In genomic region chr20:50790651-50791277, GRCh38 we compare ENCODE assay signal across 1 cellular context.
A peak's percentile ranks its signal among the peaks of the same experiment; 100 is the strongest.
TF ChIP-seq lines count a peak whose summit lies in the region.

No MANE protein-coding gene starts in this region.

TF ChIP-seq in HepG2, 621 proteins besides CTCF, POLR2A, EP300 and RAD21 (continued from another document and continues in another):
- peak; percentile 96; the same call in 1 of the 2 replicates for TF ChIP-seq E2F2 (CRISPR knock-in tag; IDR thresholded peaks at IDR 0.05; ENCODE audit: borderline replicate concordance)
- TF ChIP-seq FOSL1 (CRISPR knock-in tag; IDR thresholded peaks at IDR 0.05; ENCODE audit: borderline replicate concordance): peak; percentile 43; the same call in 1 of the 2 replicates
- peak; percentile 97 for TF ChIP-seq ZNF607 (CRISPR knock-in tag; IDR thresholded peaks at IDR 0.05; ENCODE audit: borderline replicate concordance)
- peak; percentile 97 for TF ChIP-seq CBX5 (CRISPR knock-in tag; IDR thresholded peaks at IDR 0.05; ENCODE audit: borderline replicate concordance)
- peak; percentile 95 for TF ChIP-seq ZNF274 (CRISPR knock-in tag; IDR thresholded peaks at IDR 0.05)
- TF ChIP-seq, protein P1, sequence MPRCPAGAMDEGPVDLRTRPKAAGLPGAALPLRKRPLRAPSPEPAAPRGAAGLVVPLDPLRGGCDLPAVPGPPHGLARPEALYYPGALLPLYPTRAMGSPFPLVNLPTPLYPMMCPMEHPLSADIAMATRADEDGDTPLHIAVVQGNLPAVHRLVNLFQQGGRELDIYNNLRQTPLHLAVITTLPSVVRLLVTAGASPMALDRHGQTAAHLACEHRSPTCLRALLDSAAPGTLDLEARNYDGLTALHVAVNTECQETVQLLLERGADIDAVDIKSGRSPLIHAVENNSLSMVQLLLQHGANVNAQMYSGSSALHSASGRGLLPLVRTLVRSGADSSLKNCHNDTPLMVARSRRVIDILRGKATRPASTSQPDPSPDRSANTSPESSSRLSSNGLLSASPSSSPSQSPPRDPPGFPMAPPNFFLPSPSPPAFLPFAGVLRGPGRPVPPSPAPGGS (CRISPR knock-in tag; IDR thresholded peaks at IDR 0.05): peak; percentile 94
- TF ChIP-seq DRAP1 (CRISPR knock-in tag; IDR thresholded peaks at IDR 0.05): peak; percentile 70
- TF ChIP-seq SALL2 (CRISPR knock-in tag; IDR thresholded peaks at IDR 0.05): peak; percentile 96
- TF ChIP-seq ISL2 (CRISPR knock-in tag; IDR thresholded peaks at IDR 0.05): peak; percentile 85
- TF ChIP-seq, protein P2, sequence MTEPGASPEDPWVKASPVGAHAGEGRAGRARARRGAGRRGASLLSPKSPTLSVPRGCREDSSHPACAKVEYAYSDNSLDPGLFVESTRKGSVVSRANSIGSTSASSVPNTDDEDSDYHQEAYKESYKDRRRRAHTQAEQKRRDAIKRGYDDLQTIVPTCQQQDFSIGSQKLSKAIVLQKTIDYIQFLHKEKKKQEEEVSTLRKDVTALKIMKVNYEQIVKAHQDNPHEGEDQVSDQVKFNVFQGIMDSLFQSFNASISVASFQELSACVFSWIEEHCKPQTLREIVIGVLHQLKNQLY (CRISPR knock-in tag; IDR thresholded peaks at IDR 0.05): 0 out of 2 replicates have a peak, but pooled peaks have one; percentile 16
- TF ChIP-seq ZNF775 (CRISPR knock-in tag; IDR thresholded peaks at IDR 0.05; ENCODE audit: borderline replicate concordance): no peak
- peak; percentile 83 for TF ChIP-seq HNF4A (CRISPR knock-in tag; IDR thresholded peaks at IDR 0.05)
- TF ChIP-seq, protein P3, sequence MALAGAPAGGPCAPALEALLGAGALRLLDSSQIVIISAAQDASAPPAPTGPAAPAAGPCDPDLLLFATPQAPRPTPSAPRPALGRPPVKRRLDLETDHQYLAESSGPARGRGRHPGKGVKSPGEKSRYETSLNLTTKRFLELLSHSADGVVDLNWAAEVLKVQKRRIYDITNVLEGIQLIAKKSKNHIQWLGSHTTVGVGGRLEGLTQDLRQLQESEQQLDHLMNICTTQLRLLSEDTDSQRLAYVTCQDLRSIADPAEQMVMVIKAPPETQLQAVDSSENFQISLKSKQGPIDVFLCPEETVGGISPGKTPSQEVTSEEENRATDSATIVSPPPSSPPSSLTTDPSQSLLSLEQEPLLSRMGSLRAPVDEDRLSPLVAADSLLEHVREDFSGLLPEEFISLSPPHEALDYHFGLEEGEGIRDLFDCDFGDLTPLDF (CRISPR knock-in tag; IDR thresholded peaks at IDR 0.05): peak; percentile 95
- no peak for TF ChIP-seq SRSF9 (IDR thresholded peaks at IDR 0.05; ENCODE audit: borderline replicate concordance, insufficient read depth, low read depth, low read length, poor library complexity, severe bottlenecking)
- no peak for TF ChIP-seq THYN1 (CRISPR knock-in tag; IDR thresholded peaks at IDR 0.05; ENCODE audit: borderline replicate concordance, low read depth)
- peak; percentile 100 for TF ChIP-seq BRD4 (CRISPR knock-in tag; IDR thresholded peaks at IDR 0.05)
- no peak for TF ChIP-seq RAD51 (IDR thresholded peaks at IDR 0.05; ENCODE audit: borderline replicate concordance)
- no peak; the same call in none of the 2 replicates for TF ChIP-seq ZBTB4 (CRISPR knock-in tag; IDR thresholded peaks at IDR 0.05; ENCODE audit: borderline replicate concordance)
- no peak for TF ChIP-seq PLSCR1 (CRISPR knock-in tag; IDR thresholded peaks at IDR 0.05; ENCODE audit: borderline replicate concordance)
- no peak for TF ChIP-seq ZNF878 (CRISPR knock-in tag; IDR thresholded peaks at IDR 0.05)
- TF ChIP-seq GATAD1 (CRISPR knock-in tag; IDR thresholded peaks at IDR 0.05): peak; percentile 68
- peak; percentile 94; the same call in 1 of the 2 replicates for TF ChIP-seq ZNF572 (CRISPR knock-in tag; IDR thresholded peaks at IDR 0.05)
- peak; percentile 95 for TF ChIP-seq BORCS8-MEF2B (CRISPR knock-in tag; IDR thresholded peaks at IDR 0.05)
- TF ChIP-seq, protein P4, sequence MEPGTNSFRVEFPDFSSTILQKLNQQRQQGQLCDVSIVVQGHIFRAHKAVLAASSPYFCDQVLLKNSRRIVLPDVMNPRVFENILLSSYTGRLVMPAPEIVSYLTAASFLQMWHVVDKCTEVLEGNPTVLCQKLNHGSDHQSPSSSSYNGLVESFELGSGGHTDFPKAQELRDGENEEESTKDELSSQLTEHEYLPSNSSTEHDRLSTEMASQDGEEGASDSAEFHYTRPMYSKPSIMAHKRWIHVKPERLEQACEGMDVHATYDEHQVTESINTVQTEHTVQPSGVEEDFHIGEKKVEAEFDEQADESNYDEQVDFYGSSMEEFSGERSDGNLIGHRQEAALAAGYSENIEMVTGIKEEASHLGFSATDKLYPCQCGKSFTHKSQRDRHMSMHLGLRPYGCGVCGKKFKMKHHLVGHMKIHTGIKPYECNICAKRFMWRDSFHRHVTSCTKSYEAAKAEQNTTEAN (CRISPR knock-in tag; conservative IDR thresholded peaks at IDR 0.05): peak; percentile 91
- peak; percentile 96 for TF ChIP-seq ZNF280D (CRISPR knock-in tag; IDR thresholded peaks at IDR 0.05)
- TF ChIP-seq TCF7L2 (IDR thresholded peaks at IDR 0.05; ENCODE audit: low read depth, low read length): no peak
- TF ChIP-seq ZNF784 (CRISPR knock-in tag; IDR thresholded peaks at IDR 0.05; ENCODE audit: borderline replicate concordance): peak; percentile 96; the same call in 1 of the 2 replicates
- TF ChIP-seq ZNF441 (CRISPR knock-in tag; IDR thresholded peaks at IDR 0.05; ENCODE audit: borderline replicate concordance): peak; percentile 75; the same call in 1 of the 2 replicates
- no peak for TF ChIP-seq IKZF1 (IDR thresholded peaks at IDR 0.05)
- TF ChIP-seq, protein P5, sequence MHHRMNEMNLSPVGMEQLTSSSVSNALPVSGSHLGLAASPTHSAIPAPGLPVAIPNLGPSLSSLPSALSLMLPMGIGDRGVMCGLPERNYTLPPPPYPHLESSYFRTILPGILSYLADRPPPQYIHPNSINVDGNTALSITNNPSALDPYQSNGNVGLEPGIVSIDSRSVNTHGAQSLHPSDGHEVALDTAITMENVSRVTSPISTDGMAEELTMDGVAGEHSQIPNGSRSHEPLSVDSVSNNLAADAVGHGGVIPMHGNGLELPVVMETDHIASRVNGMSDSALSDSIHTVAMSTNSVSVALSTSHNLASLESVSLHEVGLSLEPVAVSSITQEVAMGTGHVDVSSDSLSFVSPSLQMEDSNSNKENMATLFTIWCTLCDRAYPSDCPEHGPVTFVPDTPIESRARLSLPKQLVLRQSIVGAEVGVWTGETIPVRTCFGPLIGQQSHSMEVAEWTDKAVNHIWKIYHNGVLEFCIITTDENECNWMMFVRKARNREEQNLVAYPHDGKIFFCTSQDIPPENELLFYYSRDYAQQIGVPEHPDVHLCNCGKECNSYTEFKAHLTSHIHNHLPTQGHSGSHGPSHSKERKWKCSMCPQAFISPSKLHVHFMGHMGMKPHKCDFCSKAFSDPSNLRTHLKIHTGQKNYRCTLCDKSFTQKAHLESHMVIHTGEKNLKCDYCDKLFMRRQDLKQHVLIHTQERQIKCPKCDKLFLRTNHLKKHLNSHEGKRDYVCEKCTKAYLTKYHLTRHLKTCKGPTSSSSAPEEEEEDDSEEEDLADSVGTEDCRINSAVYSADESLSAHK (CRISPR knock-in tag; IDR thresholded peaks at IDR 0.05; ENCODE audit: borderline replicate concordance): no peak
- TF ChIP-seq SMARCE1 (IDR thresholded peaks at IDR 0.05; ENCODE audit: borderline replicate concordance): no peak
- TF ChIP-seq ZFP1 (CRISPR knock-in tag; IDR thresholded peaks at IDR 0.05): peak; percentile 85
- TF ChIP-seq ZNF747 (CRISPR knock-in tag; IDR thresholded peaks at IDR 0.05; ENCODE audit: borderline replicate concordance): peak; percentile 97; the same call in 1 of the 2 replicates
- TF ChIP-seq, protein P6, sequence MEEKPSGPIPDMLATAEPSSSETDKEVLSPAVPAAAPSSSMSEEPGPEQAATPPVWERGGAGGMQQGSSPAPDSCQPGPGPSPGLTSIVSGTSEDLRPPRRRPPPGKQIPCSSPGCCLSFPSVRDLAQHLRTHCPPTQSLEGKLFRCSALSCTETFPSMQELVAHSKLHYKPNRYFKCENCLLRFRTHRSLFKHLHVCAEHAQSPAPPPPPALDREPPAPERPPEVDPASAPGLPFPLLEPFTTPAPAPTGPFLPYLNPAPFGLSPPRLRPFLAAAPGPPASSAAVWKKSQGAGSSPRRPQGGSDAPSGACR (CRISPR knock-in tag; IDR thresholded peaks at IDR 0.05): no peak; the same call in 1 of the 2 replicates
- peak; percentile 54 for TF ChIP-seq RARA (CRISPR knock-in tag; IDR thresholded peaks at IDR 0.05)
- TF ChIP-seq PAWR (CRISPR knock-in tag; IDR thresholded peaks at IDR 0.05; ENCODE audit: borderline replicate concordance): no peak
- TF ChIP-seq MXD4 (CRISPR knock-in tag; IDR thresholded peaks at IDR 0.05): peak; percentile 86
